ENCODE assay signal across 8 cellular contexts in genomic region chr10:47311900-47312662, GRCh38. TPM values are rescaled to one million over a fixed set of nuclear protein-coding genes. Genes with fewer than 3 reads are reported as not detected.
DNase-seq lines count a peak whose midpoint lies in the region; ATAC-seq, FAIRE-seq and TF ChIP-seq lines count a peak whose summit lies in the region.

No MANE protein-coding gene starts in this region.

- H3K9me3 ChIP-seq in pancreas (no peaks in the 10 kb centered on the region), tibial artery (no peaks in the 10 kb centered on the region)

- DNase-seq in AML-193 (lab: John Stamatoyannopoulos, UW): peak; percentile 43 to 50
- DNase-seq in Jurkat, Clone E6-1 (ENCODE audit: low read depth, low spot score): peak; percentile 80
- peak; percentile 63 for DNase-seq in SK-MEL-5 (ENCODE audit: low read depth, low spot score)
- peak; percentile 51 to 78 (median 71) for DNase-seq in activated naive CD4-positive, alpha-beta T cell (lab: John Stamatoyannopoulos, UW)
- DNase-seq in globus pallidus (ENCODE audit: low spot score): peak; percentile 79
- peak; percentile 84 to 95 (median 89) for DNase-seq in pancreas
- DNase-seq in tibial artery: peak; percentile 88 to 89

- ATAC-seq in GM18870 (IDR thresholded peaks at IDR 0.05; ENCODE audit: unreplicated experiment) (peak; percentile 63), pancreas (peak; percentile 86 to 96 (median 90))

- H3K4me1 ChIP-seq in pancreas: peaks cover 13 to 24% (median 22%) of the 10 kb centered on the region in 3 donors
- H3K4me1 ChIP-seq in tibial artery: peaks cover 0 to 10% (median 3%) of the 10 kb centered on the region in 4 donors

- intact Hi-C loops in pancreas (cut with DNase I): loop anchor here in 2 of 3 donors (5.0 to 10.0 kb wide), 2 partner anchors 265 to 287 kb away; no protein-coding TSS in a partner anchor
- intact Hi-C loops in tibial artery (cut with DNase I; ENCODE audit: low total_unique reads): loop anchor here (1.0 to 2.0 kb wide), 2 partner anchors 264 to 287 kb away; no protein-coding TSS in a partner anchor

- H3K36me3 ChIP-seq in pancreas: peaks cover 0 to 5% (median 5%) of the 10 kb centered on the region in 3 donors
- no peaks in the 10 kb centered on the region for H3K36me3 ChIP-seq in tibial artery

- H3K27me3 ChIP-seq in pancreas (no peaks in the 10 kb centered on the region), tibial artery (no peaks in the 10 kb centered on the region)

- no peak for FAIRE-seq in pancreas (lab: Jason Lieb, UNC)

- WGBS in pancreas, 2 donors: 29 to 30% methylated on average over 21 of the region's 21 CpGs

- peak; percentile 65 to 78 (median 72) for TF ChIP-seq CTCF in pancreas (IDR thresholded peaks at IDR 0.05)
- TF ChIP-seq CTCF in tibial artery (IDR thresholded peaks at IDR 0.05): peak; percentile 84 to 92

- peak overlapping the region; percentile 40 for H3K4me3 ChIP-seq in Jurkat, Clone E6-1 (ENCODE audit: low read length)
- H3K4me3 ChIP-seq in pancreas (no peak overlapping the region), tibial artery (no peak overlapping the region)

- H3K27ac ChIP-seq in pancreas: peak overlapping the region in 2 of 4 donors; percentile 29 to 37
- H3K27ac ChIP-seq in tibial artery: no peak overlapping the region

- in situ Hi-C loops in SK-MEL-5 (cut with HindIII; ENCODE audit: low pct_unique_long_range_greater_than_20kb, low sequenced_read_pairs): no loop called here

RNA-seq across cellular contexts. Expression of gene GDF2, which starts 10.2 kb away (rescaled TPM):
- not detected for polyA plus RNA-seq in Jurkat, Clone E6-1 (2012; ENCODE audit: insufficient read depth, insufficient read length)
- total RNA-seq in SK-MEL-5 (2014; rRNA removed; shearing (Covaris generic)): not detected in 2 replicates
- polyA plus RNA-seq in SK-MEL-5 (2015; cell fraction: cytosol; rRNA removed): not detected in 2 replicates
- not detected in 2 replicates for polyA plus RNA-seq in SK-MEL-5 (2015; cell fraction: nucleus; rRNA removed)
- not detected for total RNA-seq in pancreas
- polyA plus RNA-seq in pancreas: not detected

RNA-seq across cellular contexts. Expression of gene GDF10, which starts 12.1 kb away (rescaled TPM):
- polyA plus RNA-seq in Jurkat, Clone E6-1 (2012; ENCODE audit: insufficient read depth, insufficient read length): not detected
- not detected in 2 replicates for total RNA-seq in SK-MEL-5 (2014; rRNA removed; shearing (Covaris generic))
- not detected in 2 replicates for polyA plus RNA-seq in SK-MEL-5 (2015; cell fraction: cytosol; rRNA removed)
- not detected in 2 replicates for polyA plus RNA-seq in SK-MEL-5 (2015; cell fraction: nucleus; rRNA removed)
- 10 to 100 TPM in 4 of 6 donors, 1 to 10 TPM in 2; 2.5 to 13.7 (median 12.3) TPM for total RNA-seq in pancreas
- 1 to 10 TPM; 2.0 to 4.5 TPM for polyA plus RNA-seq in pancreas

RNA-seq across cellular contexts. Expression of gene RBP3, which starts 36.1 kb away (rescaled TPM):
- polyA plus RNA-seq in Jurkat, Clone E6-1 (2012; ENCODE audit: insufficient read depth, insufficient read length): not detected
- total RNA-seq in SK-MEL-5 (2014; rRNA removed; shearing (Covaris generic)): not detected in 2 replicates
- not detected in 2 replicates for polyA plus RNA-seq in SK-MEL-5 (2015; cell fraction: cytosol; rRNA removed)
- polyA plus RNA-seq in SK-MEL-5 (2015; cell fraction: nucleus; rRNA removed): not detected in 2 replicates
- not detected for total RNA-seq in pancreas
- not detected for polyA plus RNA-seq in pancreas
